In the genomic region with DNA sequence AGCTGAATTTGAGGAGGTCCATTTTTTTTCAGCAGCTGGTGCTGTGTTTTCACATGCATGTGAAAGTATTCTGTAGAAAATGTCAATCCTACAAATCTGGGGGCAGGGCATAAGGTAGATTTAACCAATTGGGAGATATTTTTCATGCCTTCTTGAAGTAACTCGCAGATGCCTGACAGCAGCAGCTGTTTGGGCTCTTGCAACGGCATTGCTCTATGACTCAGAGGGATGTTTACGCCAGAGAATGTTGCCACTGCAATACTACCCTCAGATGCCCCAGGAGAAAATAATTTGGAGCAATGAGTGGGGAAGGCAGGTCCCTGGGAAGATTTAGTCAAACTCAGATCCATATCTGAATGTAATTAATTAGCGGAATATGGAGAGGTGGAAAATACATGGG, we compare ENCODE assay signal across 10 cellular contexts. TPM values are rescaled to one million over a fixed set of nuclear protein-coding genes. Genes with fewer than 3 reads are reported as not detected.
A peak's percentile ranks its signal among the peaks of the same experiment; 100 is the strongest.
DNase-seq lines count a peak whose midpoint lies in the region; ATAC-seq and TF ChIP-seq lines count a peak whose summit lies in the region.
"Had no signal": no experiment of that assay in that cellular context is flagged by ENCODE, and none has a peak within 500 bp of the region (broad histone marks: within the 10 kb centered on the region; RNA-seq: fewer than 3 reads in every experiment).

No MANE protein-coding gene starts in this region.

- H3K36me3 ChIP-seq in GM23248 (ENCODE audit: low read depth) (no peaks in the 10 kb centered on the region), psoas muscle (ENCODE audit: insufficient read depth in 1 of 2, low read depth in 1 of 2) (no peaks in the 10 kb centered on the region)

- H3K27ac ChIP-seq in GM23248, result no peak overlapping the region
- H3K27ac ChIP-seq in psoas muscle, result peak overlapping the region; percentile 88

- DNase-seq in GM23248 (peak; percentile 61), NCI-H460 (ENCODE audit: extremely low read depth, low read depth) (peak; percentile 65), fibroblast of mammary gland (ENCODE audit: low read depth) (peak; percentile 38), psoas muscle (peak; percentile 65 to 79), middle frontal gyrus (ENCODE audit: extremely low spot score, low spot score) (no peak)
- DNase-seq in activated CD8-positive, alpha-beta memory T cell treated with anti-CD3 and anti-CD28 coated beads, Interleukin-2, amount 50 U/mL, for 4 hours, result no peak
- DNase-seq: NCI-H510A treated with DMSO at 0.1 percent for 48 hours had no signal

- no peak overlapping the region for H3K4me3 ChIP-seq in GM23248
- H3K4me3 ChIP-seq in fibroblast of mammary gland (ENCODE audit: control insufficient read depth, low read depth, low read length), result no peak overlapping the region
- H3K4me3 ChIP-seq in psoas muscle, result peak overlapping the region; percentile 25
- H3K4me3 ChIP-seq: K562 had no signal

- no peak for TF ChIP-seq CTCF in fibroblast of mammary gland (conservative IDR thresholded peaks at IDR 0.05; ENCODE audit: control insufficient read depth, insufficient read depth, low read depth, low read length)
- no peak for TF ChIP-seq CTCF in psoas muscle (IDR thresholded peaks at IDR 0.05)

- in situ Hi-C loops in GM23248 (cut with MboI), result no loop called here

- no peak overlapping the region for H3K9ac ChIP-seq in GM23248

- H3K9me3 ChIP-seq in GM23248 (ENCODE audit: low read depth) (no peaks in the 10 kb centered on the region), psoas muscle (no peaks in the 10 kb centered on the region)

- no peaks in the 10 kb centered on the region for H4K20me1 ChIP-seq in GM23248 (ENCODE audit: insufficient read depth)

- WGBS in GM23248 (ENCODE audit: low coverage in 1 of 2, low lambda C conversion rate in 2 of 2, missing lambda C conversion rate in 2 of 2), 2 experiments, result 26 to 33% methylated on average over 4 of the region's 4 CpGs
- WGBS in psoas muscle, 3 donors, result 7 to 21% (median 20%) methylated on average over 4 of the region's 4 CpGs

- intact Hi-C loops in psoas muscle (cut with DNase I), result no loop called here

- no peak overlapping the region for H3K4me2 ChIP-seq in GM23248 (ENCODE audit: unreplicated experiment)

- H2AFZ ChIP-seq in GM23248, result no peak overlapping the region

- H3K9me2 ChIP-seq in GM23248 (ENCODE audit: insufficient read depth), result no peaks in the 10 kb centered on the region

- no peaks in the 10 kb centered on the region for H3F3A ChIP-seq in GM23248 (ENCODE audit: insufficient read depth)

- no peaks in the 10 kb centered on the region for H3K79me2 ChIP-seq in GM23248 (ENCODE audit: insufficient read depth)

- H3K27me3 ChIP-seq in GM23248 (replicated peaks; ENCODE audit: insufficient read depth) (no peaks in the 10 kb centered on the region), psoas muscle (ENCODE audit: insufficient read depth in 3 of 3, low read length in 2 of 3) (no peaks in the 10 kb centered on the region)

- no peaks in the 10 kb centered on the region for H3K4me1 ChIP-seq in GM23248 (ENCODE audit: insufficient read depth)
- peaks cover 22% of the 10 kb centered on the region for H3K4me1 ChIP-seq in psoas muscle

- peak; percentile 97 to 99 (median 98) for ATAC-seq in psoas muscle
- no peak for ATAC-seq in HG02759 (IDR thresholded peaks at IDR 0.05; ENCODE audit: unreplicated experiment)
- ATAC-seq: K562 had no signal

RNA-seq across cellular contexts. Expression of a gene that starts 42.5 kb away (rescaled TPM):
- total RNA-seq in GM23248 (2014; rRNA removed; shearing (Covaris generic)), result not detected in 2 replicates
- polyA plus RNA-seq in GM23248 (2016; fragmentation: Nextera tagmentation; extraction: Ambion mirVana) (not detected in 2 replicates), psoas muscle (1,000 to 10,000 TPM; 1,084 to 2,883 (median 2,460) TPM)
- total RNA-seq in NCI-H460 (2014; rRNA removed; shearing (Covaris generic)), result 0.15 and 0.17 TPM in 2 replicates
- polyA plus RNA-seq in NCI-H460 (2014; cell fraction: nucleus; rRNA removed), result not detected in 2 replicates
- total RNA-seq in psoas muscle, result 1,000 to 10,000 TPM; 4,088 to 7,509 (median 4,961) TPM
- total RNA-seq: K562, osteocyte had no signal
- polyA plus RNA-seq: K562 had no signal

Comparison
In these comparisons a context has a peak if more than half of its experiments do, and no peak if none do; other contexts are left out.
1. DNase-seq: peak in GM23248 (single experiment), NCI-H460 (single experiment), fibroblast of mammary gland (single experiment) and psoas muscle (2 of 2); none in activated CD8-positive, alpha-beta memory T cell treated with anti-CD3 and anti-CD28 coated beads, Interleukin-2, amount 50 U/mL, for 4 hours (single experiment) and middle frontal gyrus (single experiment).
2. RNA of a gene that starts 42.5 kb away (total RNA-seq): 4,088 to 7,509 TPM in psoas muscle; 0.15 to 0.17 TPM in NCI-H460 and not detected in GM23248; every median in the first group is over 1,000 times any median in the second.